Comparison of ENCODE assay signal across 1 cellular context in the genomic region with DNA sequence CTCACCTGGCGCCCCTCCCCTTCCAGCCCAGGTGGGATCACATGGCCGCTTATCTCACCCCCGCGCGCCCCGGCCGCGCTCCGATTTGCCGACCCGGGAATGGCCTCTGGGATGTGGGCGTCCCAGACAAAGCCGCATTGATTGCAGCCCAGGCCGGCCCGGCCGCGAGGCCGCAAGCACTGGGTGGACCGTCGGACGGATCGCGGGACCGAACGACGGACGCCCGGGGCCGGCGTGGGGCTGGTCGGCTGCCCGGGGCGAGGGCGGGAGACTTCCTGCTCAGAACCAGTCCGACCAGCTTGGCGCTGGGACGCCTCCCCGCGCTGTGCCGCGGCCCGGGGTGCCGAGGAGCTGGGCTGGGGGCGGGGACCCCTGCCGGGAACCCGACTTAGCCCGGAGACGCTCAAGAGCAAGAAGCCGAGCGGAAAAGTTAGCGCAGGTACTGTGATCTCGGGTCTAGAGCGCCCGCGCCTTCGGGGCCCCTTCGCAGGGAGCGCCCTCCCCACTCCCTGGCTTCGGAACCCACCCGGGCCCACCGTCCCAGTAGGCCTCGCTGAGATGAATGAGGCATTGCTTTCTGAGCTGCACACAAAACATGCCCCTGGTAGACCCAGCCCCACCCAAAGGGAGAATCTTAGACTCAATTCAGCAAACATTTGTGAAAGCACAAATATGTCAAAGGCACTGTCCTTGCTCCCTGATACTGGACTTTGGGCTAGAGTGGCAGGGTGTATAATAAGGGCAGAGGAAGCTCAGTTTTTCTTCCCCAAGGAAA.
TF ChIP-seq lines count a peak whose summit lies in the region.

No MANE protein-coding gene starts in this region.

TF ChIP-seq in K562, 482 proteins besides CTCF, POLR2A, EP300 and RAD21:
- TF ChIP-seq ZNF766 (CRISPR knock-in tag; conservative IDR thresholded peaks at IDR 0.05) = no peak
- peak; percentile 13 for TF ChIP-seq PCBP2 (IDR thresholded peaks at IDR 0.05; ENCODE audit: low read depth, low read length, poor library complexity, severe bottlenecking)
- TF ChIP-seq BCL6 (CRISPR knock-in tag; IDR thresholded peaks at IDR 0.05) = no peak
- TF ChIP-seq ESRRA (IDR thresholded peaks at IDR 0.05; ENCODE audit: borderline replicate concordance, low read depth) = no peak
- TF ChIP-seq SMAD1 (IDR thresholded peaks at IDR 0.05; ENCODE audit: low read depth, low read length, partially characterized antibody) = no peak
- 0 out of 2 replicates have a peak, but pooled peaks have one; percentile 1 for TF ChIP-seq ZBTB7A (IDR thresholded peaks at IDR 0.05; ENCODE audit: borderline replicate concordance, control insufficient read depth, low read depth, low read length)
